13 cellular contexts compared by ENCODE assay signal in genomic region chr21:28068455-28069358, GRCh38.
DNase-seq lines count a peak whose midpoint lies in the region; ATAC-seq and TF ChIP-seq lines count a peak whose summit lies in the region.
"Had no signal": no experiment of that assay in that cellular context is flagged by ENCODE, and none has a peak within 500 bp of the region (broad histone marks: within the 10 kb centered on the region; RNA-seq: fewer than 3 reads in every experiment).

No MANE protein-coding gene starts in this region.

- intact Hi-C loops in heart left ventricle (cut with DNase I) (loop anchor here in 3 of 10 donors (5.0 to 10.0 kb wide), 4 partner anchors 46 to 269 kb away; no protein-coding TSS in a partner anchor), stomach (cut with DNase I; ENCODE audit: low total_unique reads) (no loop called here)

- no peak for TF ChIP-seq EP300 in stomach (IDR thresholded peaks at IDR 0.05)

- no peaks in the 10 kb centered on the region for H3K27me3 Mint-ChIP-seq in nephron (ENCODE audit: low read depth)
- H3K27me3 Mint-ChIP-seq in activated T-helper 17 cell treated with anti-CD3 and anti-CD28 coated beads, Interleukin-2, amount 50 U/mL, for 72 hours = peaks cover 3% of the 10 kb centered on the region
- H3K27me3 Mint-ChIP-seq: activated CD4-positive, alpha-beta memory T cell treated with anti-CD3 and anti-CD28 coated beads for 36 hours; IgD-negative memory B cell had no signal

- DNase-seq in H7 = peak; percentile 2
- peak in 1 of 2 experiments; percentile 24 for DNase-seq in SJCRH30
- no peak for DNase-seq in heart left ventricle
- no peak for DNase-seq in stomach
- DNase-seq in NCI-H446 (lab: John Stamatoyannopoulos, UW) = no peak
- DNase-seq: activated CD4-positive, alpha-beta memory T cell treated with anti-CD3 and anti-CD28 coated beads for 36 hours; HFFc6; pancreas; SHP77 treated with DMSO at 0.1 percent for 48 hours had no signal

- peaks cover 11% of the 10 kb centered on the region for H3K9me3 Mint-ChIP-seq in nephron
- peaks cover 3% of the 10 kb centered on the region for H3K9me3 Mint-ChIP-seq in activated T-helper 17 cell treated with anti-CD3 and anti-CD28 coated beads, Interleukin-2, amount 50 U/mL, for 72 hours

- H3K27ac Mint-ChIP-seq in nephron = peak overlapping the region; percentile 82 to 91 (median 89)
- H3K27ac Mint-ChIP-seq in activated T-helper 17 cell treated with anti-CD3 and anti-CD28 coated beads, Interleukin-2, amount 50 U/mL, for 72 hours = no peak overlapping the region
- H3K27ac Mint-ChIP-seq: activated CD4-positive, alpha-beta memory T cell treated with anti-CD3 and anti-CD28 coated beads for 36 hours; HFFc6; IgD-negative memory B cell had no signal

- H3K27me3 ChIP-seq in H7 (ENCODE audit: control insufficient read depth, insufficient read depth, low read length) = no peaks in the 10 kb centered on the region
- no peaks in the 10 kb centered on the region for H3K27me3 ChIP-seq in SJCRH30
- H3K27me3 ChIP-seq in heart left ventricle = no peaks in the 10 kb centered on the region
- H3K27me3 ChIP-seq in stomach = no peaks in the 10 kb centered on the region
- H3K27me3 ChIP-seq: pancreas had no signal

- H3K27ac ChIP-seq in SJCRH30 (peak overlapping the region; percentile 17; the same call in 1 of the 2 replicates), heart left ventricle (peak overlapping the region in 2 of 12 donors; percentile 16 to 25), stomach (peak overlapping the region in 2 of 5 donors; percentile 27)
- H3K27ac ChIP-seq: pancreas had no signal

- ATAC-seq in heart left ventricle = peak in 3 of 4 donors; percentile 61 to 79 (median 75)
- no peak for ATAC-seq in HG02571 (IDR thresholded peaks at IDR 0.05; ENCODE audit: unreplicated experiment)
- no peak for ATAC-seq in activated T-helper 17 cell treated with anti-CD3 and anti-CD28 coated beads, Interleukin-2, amount 50 U/mL, for 72 hours (replicated peaks)

- H3K9me3 ChIP-seq in SJCRH30 (replicated peaks) = 0 out of 2 replicates have a peak, but pooled peaks cover 6% of the 10 kb centered on the region
- H3K9me3 ChIP-seq in heart left ventricle = peaks cover 0 to 5% (median 0%) of the 10 kb centered on the region in 12 donors
- H3K9me3 ChIP-seq in stomach = peaks cover 0 to 4% (median 0%) of the 10 kb centered on the region in 4 donors
- H3K9me3 ChIP-seq: pancreas had no signal

- TF ChIP-seq CTCF in heart left ventricle (IDR thresholded peaks at IDR 0.05) (no peak), nephron (IDR thresholded peaks at IDR 0.05; ENCODE audit: unreplicated experiment in 3 of 3) (no peak), stomach (IDR thresholded peaks at IDR 0.05) (no peak)

- H3K36me3 ChIP-seq in H7 (replicated peaks; ENCODE audit: control insufficient read depth, insufficient read depth, low read length) = no peaks in the 10 kb centered on the region
- no peaks in the 10 kb centered on the region for H3K36me3 ChIP-seq in SJCRH30
- H3K36me3 ChIP-seq in heart left ventricle = no peaks in the 10 kb centered on the region
- H3K36me3 ChIP-seq in stomach = no peaks in the 10 kb centered on the region
- H3K36me3 ChIP-seq: pancreas had no signal

- peak overlapping the region in 1 of 3 experiments; percentile 10 for H3K4me3 Mint-ChIP-seq in nephron
- no peak overlapping the region for H3K4me3 Mint-ChIP-seq in activated T-helper 17 cell treated with anti-CD3 and anti-CD28 coated beads, Interleukin-2, amount 50 U/mL, for 72 hours
- H3K4me3 Mint-ChIP-seq: activated CD4-positive, alpha-beta memory T cell treated with anti-CD3 and anti-CD28 coated beads for 36 hours; IgD-negative memory B cell had no signal

- H3K4me1 ChIP-seq in SJCRH30 (peaks cover 19% of the 10 kb centered on the region), heart left ventricle (peaks cover 0 to 41% (median 13%) of the 10 kb centered on the region in 12 donors), stomach (peaks cover 0 to 15% (median 4%) of the 10 kb centered on the region in 4 donors)
- H3K4me1 ChIP-seq: pancreas had no signal

- H3K4me3 ChIP-seq in H7 (ENCODE audit: insufficient read depth, low read depth, low read length) (no peak overlapping the region), SJCRH30 (no peak overlapping the region), heart left ventricle (no peak overlapping the region), stomach (no peak overlapping the region)
- H3K4me3 ChIP-seq: pancreas had no signal

- H3K36me3 Mint-ChIP-seq in nephron (ENCODE audit: low read depth) = peaks cover 11% of the 10 kb centered on the region
- no peaks in the 10 kb centered on the region for H3K36me3 Mint-ChIP-seq in activated T-helper 17 cell treated with anti-CD3 and anti-CD28 coated beads, Interleukin-2, amount 50 U/mL, for 72 hours (ENCODE audit: low read depth)
- H3K36me3 Mint-ChIP-seq: activated CD4-positive, alpha-beta memory T cell treated with anti-CD3 and anti-CD28 coated beads for 36 hours; IgD-negative memory B cell had no signal

- peaks cover 38% of the 10 kb centered on the region for H3K4me1 Mint-ChIP-seq in nephron
- no peaks in the 10 kb centered on the region for H3K4me1 Mint-ChIP-seq in activated T-helper 17 cell treated with anti-CD3 and anti-CD28 coated beads, Interleukin-2, amount 50 U/mL, for 72 hours

- 59 to 72% (median 63%) methylated on average over 4 of the region's 4 CpGs for WGBS in heart left ventricle, 4 donors
- 51 to 65% (median 57%) methylated on average over 4 of the region's 4 CpGs for WGBS in stomach, 5 donors

- TF ChIP-seq POLR2A in heart left ventricle (IDR thresholded peaks at IDR 0.05) = no peak
- TF ChIP-seq POLR2A in stomach (IDR thresholded peaks at IDR 0.05) = no peak

Comparison
In these comparisons a context has a peak if more than half of its experiments do, and no peak if none do; other contexts are left out.
1. ATAC-seq: peak in heart left ventricle (3 of 4); none in HG02571 (single experiment) and activated T-helper 17 cell treated with anti-CD3 and anti-CD28 coated beads, Interleukin-2, amount 50 U/mL, for 72 hours (single experiment).